In genomic region chr11:76677010-76677771, GRCh38 we compare ENCODE assay signal across 1 cellular context.
A peak's percentile ranks its signal among the peaks of the same experiment; 100 is the strongest.
TF ChIP-seq lines count a peak whose summit lies in the region.

No MANE protein-coding gene starts in this region.

TF ChIP-seq in liver, 16 proteins besides CTCF, POLR2A, EP300 and RAD21 (continued from another document):
- TF ChIP-seq YY1 (IDR thresholded peaks at IDR 0.05) (no peak), REST (IDR thresholded peaks at IDR 0.05) (no peak), HNF4A (conservative IDR thresholded peaks at IDR 0.05) (no peak), SP1 (IDR thresholded peaks at IDR 0.05) (peak; percentile 35), ATF3 (IDR thresholded peaks at IDR 0.05) (no peak), FOXA1 (IDR thresholded peaks at IDR 0.05) (no peak), EGR1 (IDR thresholded peaks at IDR 0.05; ENCODE audit: low read depth in 2 of 2) (no peak), HNF4G (IDR thresholded peaks at IDR 0.05) (no peak), MAX (IDR thresholded peaks at IDR 0.05) (no peak), NR2F2 (IDR thresholded peaks at IDR 0.05) (peak; percentile 85)
